Comparison of ENCODE assay signal across 13 cellular contexts in the genomic region with DNA sequence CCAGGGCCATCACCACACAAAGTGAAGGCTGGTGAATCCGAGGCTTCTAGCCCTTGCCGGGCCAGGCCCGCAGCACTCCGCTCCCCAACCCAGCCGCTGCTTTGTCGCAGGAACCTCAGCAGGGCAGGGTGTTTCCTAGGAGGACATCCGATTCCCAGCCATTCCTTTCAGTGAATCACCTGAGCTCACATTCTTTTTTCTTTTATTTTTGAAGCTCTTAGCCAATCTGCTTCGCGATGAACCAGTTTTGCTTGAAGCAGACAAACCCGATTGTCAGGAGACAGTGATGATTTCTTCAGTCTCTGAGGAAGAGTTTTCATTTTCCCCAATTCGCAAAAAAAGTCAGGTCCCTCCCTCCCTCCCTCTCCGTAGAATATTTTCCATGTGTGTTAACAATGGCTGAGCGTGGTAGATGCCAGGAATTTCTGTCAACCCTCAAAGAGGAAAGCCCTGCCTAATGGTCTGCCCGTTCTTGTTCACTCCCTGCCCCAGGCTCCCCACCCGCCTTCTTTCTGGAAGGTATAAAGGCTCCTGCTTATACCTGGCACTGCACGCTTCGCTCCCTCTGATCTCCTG. TPM values are rescaled to one million over a fixed set of nuclear protein-coding genes. Genes with fewer than 3 reads are reported as not detected.
A peak's percentile ranks its signal among the peaks of the same experiment; 100 is the strongest.
DNase-seq lines count a peak whose midpoint lies in the region; ATAC-seq, FAIRE-seq and TF ChIP-seq lines count a peak whose summit lies in the region.
"Had no signal": no experiment of that assay in that cellular context is flagged by ENCODE, and none has a peak within 500 bp of the region (broad histone marks: within the 10 kb centered on the region; RNA-seq: fewer than 3 reads in every experiment).

No MANE protein-coding gene starts in this region.

- H3K27me3 ChIP-seq in brain microvascular endothelial cell (replicated peaks) = no peaks in the 10 kb centered on the region
- no peaks in the 10 kb centered on the region for H3K27me3 ChIP-seq in keratinocyte (ENCODE audit: control insufficient read depth, extremely low read depth, insufficient read depth, low read length)
- H3K27me3 ChIP-seq in smooth muscle cell (ENCODE audit: low read depth) = no peaks in the 10 kb centered on the region

- H3K27ac ChIP-seq in brain microvascular endothelial cell = peak overlapping the region; percentile 94
- peak overlapping the region; percentile 99 for H3K27ac ChIP-seq in keratinocyte (ENCODE audit: control insufficient read depth, insufficient read depth, low read length)
- H3K27ac ChIP-seq in smooth muscle cell (ENCODE audit: low read depth) = peak overlapping the region; percentile 94
- H3K27ac ChIP-seq in OCI-LY7 (ENCODE audit: low read depth, low read length, poor library complexity, severe bottlenecking) = no peak overlapping the region

- in situ Hi-C loops in brain microvascular endothelial cell (cut with HindIII; ENCODE audit: low pct_ligation_motif_present, low sequenced_read_pairs) = no loop called here

- CTCF ChIA-PET in OCI-LY7 (lab: Charles Lee; ENCODE audit: unreplicated experiment) = no interaction called here

- TF ChIP-seq CTCF in brain microvascular endothelial cell (IDR thresholded peaks at IDR 0.05; ENCODE audit: low read depth, low read length, missing control alignments) (no peak), keratinocyte (optimal IDR thresholded peaks at IDR 0.05 in 1 of 3, IDR thresholded peaks at IDR 0.05 in 1 of 3, conservative IDR thresholded peaks at IDR 0.05 in 1 of 3; ENCODE audit: extremely low read depth in 1 of 3, insufficient read depth in 2 of 3, low read length in 3 of 3) (no peak), smooth muscle cell (IDR thresholded peaks at IDR 0.05; ENCODE audit: borderline replicate concordance, insufficient read depth, poor library complexity, severe bottlenecking) (no peak), OCI-LY7 (conservative IDR thresholded peaks at IDR 0.05; ENCODE audit: low read length) (no peak)

- POLR2A ChIA-PET in OCI-LY7 (lab: Charles Lee) = interaction anchor here (0.7 kb wide), 1 partner anchor 27 kb away, joined by 3 read pairs; no protein-coding TSS in a partner anchor

- DNase-seq in GM03348 (ENCODE audit: low spot score) (peak; percentile 47), brain microvascular endothelial cell (no peak), keratinocyte (ENCODE audit: low read depth, low spot score) (no peak), smooth muscle cell (lab: John Stamatoyannopoulos, UW; ENCODE audit: unreplicated experiment) (no peak), OCI-LY7 (ENCODE audit: low spot score) (no peak), mucosa of gallbladder (ENCODE audit: low spot score) (no peak), activated gamma-delta T cell (lab: John Stamatoyannopoulos, UW) (no peak)
- DNase-seq: C1 segment of cervical spinal cord, cortex of kidney, NCI-H1092, NCI-H446 treated with DMSO at 0.1 percent for 48 hours, RPMI8226 had no signal

- dilution Hi-C loops in keratinocyte (cut with MboI; ENCODE audit: extremely low pct_ligation_motif_present, low sequenced_read_pairs) = no loop called here

- no peak overlapping the region for H3K4me3 ChIP-seq in brain microvascular endothelial cell (ENCODE audit: low read depth, low read length)
- H3K4me3 ChIP-seq in keratinocyte (ENCODE audit: control insufficient read depth in 2 of 3, extremely low read depth in 1 of 3, insufficient read depth in 2 of 3, low read depth in 1 of 3, low read length in 3 of 3) = peak overlapping the region in 2 of 3 experiments; percentile 46 to 67
- no peak overlapping the region for H3K4me3 ChIP-seq in smooth muscle cell
- H3K4me3 ChIP-seq in OCI-LY7 (ENCODE audit: low read depth, low read length, poor library complexity, severe bottlenecking) = no peak overlapping the region

- H3K36me3 ChIP-seq in brain microvascular endothelial cell (replicated peaks) (no peaks in the 10 kb centered on the region), keratinocyte (ENCODE audit: control insufficient read depth in 2 of 2, extremely low read depth in 1 of 2, insufficient read depth in 2 of 2, low read length in 2 of 2) (peaks cover 12 to 50% of the 10 kb centered on the region in 2 experiments), smooth muscle cell (ENCODE audit: low read depth) (no peaks in the 10 kb centered on the region), OCI-LY7 (ENCODE audit: insufficient read depth, low read length) (no peaks in the 10 kb centered on the region)

- peaks cover 4% of the 10 kb centered on the region for H3F3A ChIP-seq in smooth muscle cell (ENCODE audit: low read depth)

- 71% methylated on average over 17 of the region's 17 CpGs for WGBS in smooth muscle cell (ENCODE audit: low lambda C conversion rate)

- no peak for ATAC-seq in GM18873 (IDR thresholded peaks at IDR 0.05; ENCODE audit: low FRiP score, unreplicated experiment)

- H3K9me3 ChIP-seq in keratinocyte (ENCODE audit: control insufficient read depth, low read depth, low read length) (no peaks in the 10 kb centered on the region), smooth muscle cell (replicated peaks; ENCODE audit: low read depth) (no peaks in the 10 kb centered on the region), OCI-LY7 (ENCODE audit: low read length) (no peaks in the 10 kb centered on the region)

- H3K9me2 ChIP-seq in OCI-LY7 (ENCODE audit: insufficient read depth, low read length) = no peaks in the 10 kb centered on the region

- H3K79me2 ChIP-seq in keratinocyte (ENCODE audit: control insufficient read depth, insufficient read depth, low read length) (peaks cover 92% of the 10 kb centered on the region), smooth muscle cell (ENCODE audit: low read depth) (peaks cover 33% of the 10 kb centered on the region), OCI-LY7 (ENCODE audit: insufficient read depth, low read depth, low read length) (no peaks in the 10 kb centered on the region)

- H3K4me1 ChIP-seq in keratinocyte (ENCODE audit: control insufficient read depth, extremely low read depth, insufficient read depth, low read length) (peaks cover 87% of the 10 kb centered on the region), smooth muscle cell (ENCODE audit: low read depth) (peaks cover 3% of the 10 kb centered on the region), OCI-LY7 (ENCODE audit: insufficient read depth, low read length, poor library complexity, severe bottlenecking) (no peaks in the 10 kb centered on the region)

- FAIRE-seq in keratinocyte (lab: Jason Lieb, UNC) = peak; percentile 93

- intact Hi-C loops in OCI-LY7 (cut with micrococcal nuclease; ENCODE audit: unreplicated experiment) = no loop called here

- peaks cover 14% of the 10 kb centered on the region for H3K9me1 ChIP-seq in keratinocyte (ENCODE audit: control insufficient read depth, extremely low read depth, insufficient read depth, low read length)

- peak overlapping the region; percentile 88 for H3K4me2 ChIP-seq in keratinocyte (ENCODE audit: control insufficient read depth, extremely low read depth, insufficient read depth, low read depth, low read length)
- H3K4me2 ChIP-seq in smooth muscle cell = peak overlapping the region; percentile 68
- no peak overlapping the region for H3K4me2 ChIP-seq in OCI-LY7 (ENCODE audit: low read length)

- no TSS peak for BruUV-seq in OCI-LY7 (replicated peaks; lab: Mats Ljungman, UMichigan)

- H2AFZ ChIP-seq in keratinocyte (ENCODE audit: control insufficient read depth, low read length) (no peak overlapping the region), smooth muscle cell (ENCODE audit: low read depth) (no peak overlapping the region), OCI-LY7 (ENCODE audit: low read length) (no peak overlapping the region)

- H4K20me1 ChIP-seq in keratinocyte (ENCODE audit: control insufficient read depth, extremely low read depth, insufficient read depth, low read length) = peaks cover 12% of the 10 kb centered on the region
- H4K20me1 ChIP-seq in smooth muscle cell (ENCODE audit: low read depth) = no peaks in the 10 kb centered on the region
- no peaks in the 10 kb centered on the region for H4K20me1 ChIP-seq in OCI-LY7 (ENCODE audit: insufficient read depth, low read length)

- peak overlapping the region; percentile 87 for H3K9ac ChIP-seq in keratinocyte (ENCODE audit: control insufficient read depth, extremely low read depth, insufficient read depth, low read length)
- H3K9ac ChIP-seq in smooth muscle cell (ENCODE audit: low read depth) = peak overlapping the region; percentile 75

RNA-seq across cellular contexts. Expression of a gene that starts 34.9 kb away (rescaled TPM):
- polyA plus RNA-seq in keratinocyte (109 to 159 TPM (median 120 TPM) in 3 replicates), smooth muscle cell (9.0 and 20.5 TPM in 2 replicates)
- 54.6 TPM for polyA plus RNA-seq in keratinocyte (2011; ENCODE audit: low read depth)
- 58.5 and 79.5 TPM in 2 replicates for polyA plus RNA-seq in keratinocyte (2011; cell fraction: cytosol; rRNA removed)
- 351 and 352 TPM in 2 replicates for polyA plus RNA-seq in keratinocyte (2011; cell fraction: nucleus; rRNA removed)
- 75.7 and 124 TPM in 2 replicates for polyA plus RNA-seq in keratinocyte (2012; ENCODE audit: low replicate concordance)
- polyA minus RNA-seq in keratinocyte = 306 to 451 TPM (median 333 TPM) in 3 replicates
- 216 TPM for polyA minus RNA-seq in keratinocyte (2011; cell fraction: cytosol; rRNA and poly(A)+ RNA removed)
- polyA minus RNA-seq in keratinocyte (2011; cell fraction: nucleus; rRNA and poly(A)+ RNA removed) = 624 and 980 TPM in 2 replicates
- total RNA-seq in smooth muscle cell (21.6 and 31.1 TPM in 2 replicates), OCI-LY7 (2022) (0.15 and 0.27 TPM in 2 replicates), mucosa of gallbladder (87.3 TPM)
- total RNA-seq in OCI-LY7 (2014; rRNA removed; shearing (Covaris generic)) = 0.18 TPM in 1 of 2 replicates, not detected in the other

Comparison
In these comparisons a context has a peak if more than half of its experiments do, and no peak if none do; other contexts are left out.
1. H3K4me3 ChIP-seq: peak in keratinocyte (2 of 3); none in brain microvascular endothelial cell (single experiment), smooth muscle cell (single experiment) and OCI-LY7 (single experiment).
2. RNA of a gene that starts 34.9 kb away (total RNA-seq): 87.3 TPM in mucosa of gallbladder (single experiment) and 21.6 to 31.1 TPM in smooth muscle cell; 0.15 to 0.27 TPM in OCI-LY7; every median in the first group is over 10 times any median in the second.